ENCODE assay signal across 8 cellular contexts in the genomic region with DNA sequence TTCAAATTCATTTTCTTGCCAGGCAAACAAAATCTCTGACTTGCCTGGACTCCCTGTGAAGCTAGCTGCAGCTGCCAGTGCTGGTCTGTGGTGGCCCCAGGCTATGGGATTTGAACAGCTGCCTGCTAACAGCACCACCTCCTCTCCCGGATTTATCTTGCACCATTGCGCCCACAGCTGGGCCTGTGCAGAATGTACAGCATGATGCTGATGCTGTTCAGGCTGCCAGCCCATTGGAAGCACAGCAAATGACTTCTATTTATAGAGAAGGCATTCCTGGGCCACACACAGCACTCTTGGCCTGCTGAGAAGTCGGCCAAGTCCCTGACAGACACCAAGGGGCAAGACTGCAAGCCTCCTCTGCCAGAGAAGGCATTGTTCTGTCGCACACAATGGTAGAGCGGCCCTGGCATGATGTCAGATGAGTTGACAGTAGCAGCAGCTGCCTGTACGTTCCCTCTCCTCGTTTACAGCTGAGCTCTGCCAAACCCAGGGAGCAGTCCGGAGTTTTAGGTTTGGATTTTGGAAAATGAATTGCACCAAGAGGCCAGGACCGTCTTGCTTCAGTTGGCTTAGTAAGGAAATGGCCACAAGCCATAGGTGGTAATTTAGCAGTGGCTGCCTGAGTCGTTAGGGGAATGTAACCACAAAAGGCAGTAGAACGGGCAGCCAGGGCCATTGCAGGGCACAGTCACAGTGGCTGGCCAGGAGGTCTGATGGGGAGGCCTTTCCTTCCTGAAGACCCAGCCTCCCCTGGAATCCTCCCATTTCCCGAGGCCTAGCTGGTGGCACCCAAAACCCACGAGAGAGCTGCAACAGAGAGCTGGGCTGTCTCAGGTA. TPM values are rescaled to one million over a fixed set of nuclear protein-coding genes. Genes with fewer than 3 reads are reported as not detected.
DNase-seq lines count a peak whose midpoint lies in the region; ATAC-seq and TF ChIP-seq lines count a peak whose summit lies in the region.

No MANE protein-coding gene starts in this region.

- peak overlapping the region; percentile 46 for H3K9ac ChIP-seq in mesenchymal stem cell (ENCODE audit: low read length)

- H3K18ac ChIP-seq in mesenchymal stem cell (ENCODE audit: low read depth in 1 of 2, low read length in 2 of 2): no peak overlapping the region

- ATAC-seq in HG03135 (IDR thresholded peaks at IDR 0.05; ENCODE audit: unreplicated experiment) (no peak), HG03378 (IDR thresholded peaks at IDR 0.05; ENCODE audit: unreplicated experiment) (no peak), left lobe of liver (no peak), GM19035 (IDR thresholded peaks at IDR 0.05; ENCODE audit: unreplicated experiment) (no peak)

- no peak overlapping the region for H2AK5ac ChIP-seq in mesenchymal stem cell (ENCODE audit: low read length, severe bottlenecking)

- H3K9me3 ChIP-seq in mesenchymal stem cell (ENCODE audit: control insufficient read depth, low read length): no peaks in the 10 kb centered on the region

- no peak overlapping the region for H2BK120ac ChIP-seq in mesenchymal stem cell (ENCODE audit: low read depth, low read length)

- no peak overlapping the region for H2AFZ ChIP-seq in mesenchymal stem cell (ENCODE audit: low read depth, low read length)

- H2BK12ac ChIP-seq in mesenchymal stem cell (ENCODE audit: low read length in 2 of 2): no peak overlapping the region

- no peak overlapping the region for H4K8ac ChIP-seq in mesenchymal stem cell (ENCODE audit: low read length)

- no peaks in the 10 kb centered on the region for H3K36me3 ChIP-seq in mesenchymal stem cell (ENCODE audit: control insufficient read depth in 1 of 2, insufficient read depth in 2 of 2, low read depth in 1 of 2, low read length in 2 of 2)

- peaks cover 18% of the 10 kb centered on the region for H3K4me1 ChIP-seq in mesenchymal stem cell (ENCODE audit: control insufficient read depth, insufficient read depth, low read depth, low read length)

- no peak overlapping the region for H3K4ac ChIP-seq in mesenchymal stem cell (ENCODE audit: low read depth in 1 of 2, low read length in 2 of 2)

- no peak for TF ChIP-seq CTCF in coronary artery (IDR thresholded peaks at IDR 0.05)

- 85% methylated on average over 13 of the region's 13 CpGs for WGBS in mesenchymal stem cell

- no peaks in the 10 kb centered on the region for H3K79me1 ChIP-seq in mesenchymal stem cell (replicated peaks; ENCODE audit: low read length, poor library complexity, severe bottlenecking)

- no peak overlapping the region for H3K14ac ChIP-seq in mesenchymal stem cell (ENCODE audit: low read length in 2 of 2)

- H3K4me2 ChIP-seq in mesenchymal stem cell (ENCODE audit: low read length, poor library complexity, severe bottlenecking): no peak overlapping the region

- H3K4me3 ChIP-seq in coronary artery (peak overlapping the region; percentile 47), mesenchymal stem cell (ENCODE audit: insufficient read depth in 1 of 2, low read depth in 1 of 2, low read length in 2 of 2) (peak overlapping the region in 1 of 2 experiments; percentile 31)

- H3K27ac ChIP-seq in coronary artery (peak overlapping the region; percentile 88 to 93), mesenchymal stem cell (ENCODE audit: low read length, poor library complexity, severe bottlenecking) (no peak overlapping the region)

- H3K27me3 ChIP-seq in mesenchymal stem cell (ENCODE audit: control insufficient read depth in 1 of 2, insufficient read depth in 1 of 2, low read length in 2 of 2): peaks cover 0 to 2% of the 10 kb centered on the region in 2 experiments

- no peak overlapping the region for H2BK15ac ChIP-seq in mesenchymal stem cell (ENCODE audit: low read depth, poor library complexity, severe bottlenecking)

- DNase-seq in HCEC 1CT (peak; percentile 69), NCI-H774 (lab: John Stamatoyannopoulos, UW) (peak; percentile 87), coronary artery (ENCODE audit: low spot score) (peak; percentile 89), mesenchymal stem cell (peak; percentile 75), left lobe of liver (ENCODE audit: low spot score) (no peak)

- peak overlapping the region; percentile 5 for H4K91ac ChIP-seq in mesenchymal stem cell (ENCODE audit: low read length)

- H2BK5ac ChIP-seq in mesenchymal stem cell (ENCODE audit: low read depth, low read length, poor library complexity, severe bottlenecking): no peak overlapping the region

- no peak overlapping the region for H3K23ac ChIP-seq in mesenchymal stem cell (ENCODE audit: low read length in 2 of 2)

RNA-seq across cellular contexts. Expression of gene MTURN, which starts 38.5 kb away (rescaled TPM):
- polyA plus RNA-seq in mesenchymal stem cell (2013, experiment 1 of 2): 2.0 TPM
- polyA plus RNA-seq in mesenchymal stem cell (2013, experiment 2 of 2): 2.1 TPM
- total RNA-seq in left lobe of liver: 2.8 TPM
